ENCODE assay signal across 10 cellular contexts in the genomic region with DNA sequence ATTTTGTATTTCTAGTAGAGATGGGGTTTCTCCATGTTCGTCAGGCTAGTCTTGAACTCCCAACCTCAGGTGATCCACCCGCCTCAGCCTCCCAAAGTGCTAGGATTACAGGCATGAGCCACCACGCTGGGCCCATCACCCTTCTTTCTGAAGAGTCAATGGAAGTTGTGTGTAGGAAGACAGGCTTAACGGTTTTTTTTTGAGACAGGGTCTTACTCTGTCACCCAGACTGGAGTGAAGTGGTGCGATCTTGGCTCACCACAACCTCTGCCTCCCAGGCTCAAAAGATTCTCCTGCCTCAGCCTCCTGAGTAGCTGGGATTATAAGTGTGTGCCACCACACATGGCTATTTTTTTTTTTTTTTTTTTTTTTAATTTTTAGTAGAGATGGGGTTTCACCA. TPM values are rescaled to one million over a fixed set of nuclear protein-coding genes. Genes with fewer than 3 reads are reported as not detected.
DNase-seq lines count a peak whose midpoint lies in the region; ATAC-seq and TF ChIP-seq lines count a peak whose summit lies in the region.
"Not testable (repeated sequence)": the region's sequence is repeated elsewhere in the genome, so short reads cannot be mapped to it uniquely, and the experiment has no call there.
"Had no signal": no experiment of that assay in that cellular context is flagged by ENCODE, and none has a peak within 500 bp of the region (broad histone marks: within the 10 kb centered on the region; RNA-seq: fewer than 3 reads in every experiment).

No MANE protein-coding gene starts in this region.

- H3K9me3 ChIP-seq in CD4-positive, CD25-positive, alpha-beta regulatory T cell (ENCODE audit: control insufficient read depth in 2 of 2, low read length in 2 of 2); body of pancreas; esophagus squamous epithelium; lower lobe of right lung; tibial artery: not testable (repeated sequence)

- peaks cover 71% of the 10 kb centered on the region for H3K79me2 ChIP-seq in KMS-11 (ENCODE audit: insufficient read depth, low read depth)

- H3K4me1 Mint-ChIP-seq in CD4-positive, CD25-positive, alpha-beta regulatory T cell = peaks cover 5 to 51% (median 23%) of the 10 kb centered on the region in 4 donors
- peaks cover 37% of the 10 kb centered on the region for H3K4me1 Mint-ChIP-seq in activated CD4-positive, alpha-beta T cell treated with anti-CD3 and anti-CD28 coated beads, Interleukin-2, amount 10 ng/mL, durations not matched to agents 24 days and 14 days
- peaks cover 18% of the 10 kb centered on the region for H3K4me1 Mint-ChIP-seq in progenitor cell of endocrine pancreas (ENCODE audit: low read depth)

- intact Hi-C loops in activated CD4-positive, alpha-beta T cell treated with anti-CD3 and anti-CD28 coated beads, Interleukin-2, amount 10 ng/mL, durations not matched to agents 24 days and 14 days (cut with micrococcal nuclease); body of pancreas (cut with DNase I); esophagus squamous epithelium (cut with DNase I); lower lobe of right lung (cut with DNase I); tibial artery (cut with DNase I; ENCODE audit: low total_unique reads): not testable (repeated sequence)

- not testable (repeated sequence) for H4K20me1 ChIP-seq in KMS-11 (ENCODE audit: insufficient read depth)

- peak overlapping the region; percentile 85; the same call in 1 of the 2 replicates for H3K9ac ChIP-seq in KMS-11

- WGBS in body of pancreas, 2 donors = 85 to 88% methylated on average over 5 of the region's 5 CpGs
- 13 to 15% methylated on average over 4 to 5 of the region's 5 CpGs for WGBS in esophagus squamous epithelium, 2 donors

- H3K36me3 ChIP-seq in CD4-positive, CD25-positive, alpha-beta regulatory T cell (ENCODE audit: control insufficient read depth, insufficient read depth, low read length); KMS-11 (ENCODE audit: insufficient read depth); body of pancreas (replicated peaks in 1 of 2; ENCODE audit: insufficient read depth in 1 of 2, low read depth in 2 of 2); esophagus squamous epithelium; lower lobe of right lung: not testable (repeated sequence)
- peaks cover 0 to 12% (median 0%) of the 10 kb centered on the region in 3 donors for H3K36me3 ChIP-seq in tibial artery

- peaks cover 13% of the 10 kb centered on the region for H3K27me3 Mint-ChIP-seq in CD4-positive, CD25-positive, alpha-beta regulatory T cell
- H3K27me3 Mint-ChIP-seq in activated CD4-positive, alpha-beta T cell treated with anti-CD3 and anti-CD28 coated beads, Interleukin-2, amount 10 ng/mL, durations not matched to agents 24 days and 14 days = peaks cover 38% of the 10 kb centered on the region
- H3K27me3 Mint-ChIP-seq in progenitor cell of endocrine pancreas = not testable (repeated sequence)

- not testable (repeated sequence) for DNase-seq in CD4-positive, CD25-positive, alpha-beta regulatory T cell; activated CD4-positive, alpha-beta T cell treated with anti-CD3 and anti-CD28 coated beads, Interleukin-2, amount 10 ng/mL, durations not matched to agents 24 days and 14 days; body of pancreas; esophagus squamous epithelium (lab: John Stamatoyannopoulos, UW); lower lobe of right lung; progenitor cell of endocrine pancreas (ENCODE audit: low spot score, unreplicated experiment); tibial artery

- H3K27me3 ChIP-seq in CD4-positive, CD25-positive, alpha-beta regulatory T cell (ENCODE audit: control insufficient read depth, insufficient read depth, low read length); KMS-11 (ENCODE audit: insufficient read depth, low read depth); body of pancreas; esophagus squamous epithelium; lower lobe of right lung (ENCODE audit: low read depth); tibial artery: not testable (repeated sequence)

- H3K27ac Mint-ChIP-seq in CD4-positive, CD25-positive, alpha-beta regulatory T cell = peak overlapping the region; percentile 64 to 97 (median 90)
- not testable (repeated sequence) for H3K27ac Mint-ChIP-seq in activated CD4-positive, alpha-beta T cell treated with anti-CD3 and anti-CD28 coated beads, Interleukin-2, amount 10 ng/mL, durations not matched to agents 24 days and 14 days; progenitor cell of endocrine pancreas

- not testable (repeated sequence) for H2AFZ ChIP-seq in KMS-11 (ENCODE audit: low read depth)

- peak overlapping the region; percentile 89 for H3K27ac ChIP-seq in CD4-positive, CD25-positive, alpha-beta regulatory T cell (ENCODE audit: insufficient read depth, low read length, poor library complexity, severe bottlenecking)
- not testable (repeated sequence) for H3K27ac ChIP-seq in KMS-11
- H3K27ac ChIP-seq in body of pancreas (peak overlapping the region in 3 of 4 donors; percentile 87 to 98 (median 96)), esophagus squamous epithelium (peak overlapping the region; percentile 96 to 99 (median 98)), lower lobe of right lung (peak overlapping the region; percentile 99), tibial artery (peak overlapping the region; percentile 92 to 99)

- peak overlapping the region; percentile 91 for H3K4me2 ChIP-seq in KMS-11

- not testable (repeated sequence) for H3K9me3 Mint-ChIP-seq in CD4-positive, CD25-positive, alpha-beta regulatory T cell; activated CD4-positive, alpha-beta T cell treated with anti-CD3 and anti-CD28 coated beads, Interleukin-2, amount 10 ng/mL, durations not matched to agents 24 days and 14 days; progenitor cell of endocrine pancreas (ENCODE audit: low read depth)

- TF ChIP-seq CTCF in KMS-11 (conservative IDR thresholded peaks at IDR 0.05; ENCODE audit: low read depth, low read length); body of pancreas (IDR thresholded peaks at IDR 0.05); esophagus squamous epithelium (IDR thresholded peaks at IDR 0.05); lower lobe of right lung (IDR thresholded peaks at IDR 0.05); progenitor cell of endocrine pancreas (IDR thresholded peaks at IDR 0.05; ENCODE audit: unreplicated experiment); tibial artery (IDR thresholded peaks at IDR 0.05): not testable (repeated sequence)

- not testable (repeated sequence) for H3K36me3 Mint-ChIP-seq in CD4-positive, CD25-positive, alpha-beta regulatory T cell; activated CD4-positive, alpha-beta T cell treated with anti-CD3 and anti-CD28 coated beads, Interleukin-2, amount 10 ng/mL, durations not matched to agents 24 days and 14 days (ENCODE audit: low read depth)
- peaks cover 14% of the 10 kb centered on the region for H3K36me3 Mint-ChIP-seq in progenitor cell of endocrine pancreas (ENCODE audit: insufficient read depth)

- peak overlapping the region; percentile 94 to 100 (median 97) for H3K4me3 Mint-ChIP-seq in CD4-positive, CD25-positive, alpha-beta regulatory T cell
- H3K4me3 Mint-ChIP-seq in activated CD4-positive, alpha-beta T cell treated with anti-CD3 and anti-CD28 coated beads, Interleukin-2, amount 10 ng/mL, durations not matched to agents 24 days and 14 days = peak overlapping the region; percentile 92
- peak overlapping the region; percentile 40 for H3K4me3 Mint-ChIP-seq in progenitor cell of endocrine pancreas (ENCODE audit: low read depth)

- peaks cover 58% of the 10 kb centered on the region for H3K4me1 ChIP-seq in CD4-positive, CD25-positive, alpha-beta regulatory T cell (ENCODE audit: control insufficient read depth, insufficient read depth, low read length, poor library complexity, severe bottlenecking)
- peaks cover 75% of the 10 kb centered on the region for H3K4me1 ChIP-seq in KMS-11 (ENCODE audit: low read depth, poor library complexity, severe bottlenecking)
- peaks cover 64% of the 10 kb centered on the region for H3K4me1 ChIP-seq in body of pancreas
- H3K4me1 ChIP-seq in esophagus squamous epithelium = peaks cover 55 to 85% (median 72%) of the 10 kb centered on the region in 3 donors
- H3K4me1 ChIP-seq in lower lobe of right lung = peaks cover 61% of the 10 kb centered on the region
- peaks cover 9 to 63% (median 48%) of the 10 kb centered on the region in 4 donors for H3K4me1 ChIP-seq in tibial artery

- H3K4me3 ChIP-seq in CD4-positive, CD25-positive, alpha-beta regulatory T cell (ENCODE audit: low read depth, low read length) = peak overlapping the region; percentile 92
- H3K4me3 ChIP-seq in KMS-11 (IDR thresholded peaks at IDR 0.05; ENCODE audit: insufficient read depth, low read depth, low read length) = not testable (repeated sequence)
- peak overlapping the region in 1 of 2 donors; percentile 21 for H3K4me3 ChIP-seq in body of pancreas
- H3K4me3 ChIP-seq in esophagus squamous epithelium = peak overlapping the region; percentile 91 to 93 (median 92)
- H3K4me3 ChIP-seq in lower lobe of right lung = peak overlapping the region; percentile 90
- H3K4me3 ChIP-seq in tibial artery = peak overlapping the region; percentile 78 to 100

- TF ChIP-seq POLR2A in body of pancreas (IDR thresholded peaks at IDR 0.05); esophagus squamous epithelium (IDR thresholded peaks at IDR 0.05): not testable (repeated sequence)

- ATAC-seq in CD4-positive, CD25-positive, alpha-beta regulatory T cell (ENCODE audit: low read depth in 2 of 2); body of pancreas; lower lobe of right lung: not testable (repeated sequence)

RNA-seq across cellular contexts. Expression of a gene that starts 2.2 kb away (rescaled TPM):
- total RNA-seq in CD4-positive, CD25-positive, alpha-beta regulatory T cell = 1,807 TPM
- polyA plus RNA-seq in CD4-positive, CD25-positive, alpha-beta regulatory T cell = 100 to 1,000 TPM in 1 of 4 donors, 10 to 100 TPM in 3; 54.1 to 113 (median 83.1) TPM
- total RNA-seq in activated CD4-positive, alpha-beta T cell treated with anti-CD3 and anti-CD28 coated beads, Interleukin-2, amount 10 ng/mL, durations not matched to agents 24 days and 14 days = 105 and 110 TPM in 2 replicates
- total RNA-seq in body of pancreas (100 to 1,000 TPM; 152 to 186 TPM), esophagus squamous epithelium (100 to 1,000 TPM; 322 to 480 (median 403) TPM), lower lobe of right lung (235 TPM), progenitor cell of endocrine pancreas (83.5 and 92.7 TPM in 2 replicates)

RNA-seq across cellular contexts. Expression of a gene that starts 34.5 kb away (rescaled TPM):
- not detected for total RNA-seq in CD4-positive, CD25-positive, alpha-beta regulatory T cell
- not detected for polyA plus RNA-seq in CD4-positive, CD25-positive, alpha-beta regulatory T cell
- total RNA-seq in activated CD4-positive, alpha-beta T cell treated with anti-CD3 and anti-CD28 coated beads, Interleukin-2, amount 10 ng/mL, durations not matched to agents 24 days and 14 days = 0.24 and 0.84 TPM in 2 replicates
- total RNA-seq in body of pancreas (1 to 10 TPM in 1 of 2 donors, under 1 TPM in 1; 0.99 to 4.7 TPM), esophagus squamous epithelium (1 to 10 TPM in 1 of 4 donors, under 1 TPM in 3; 0.15 to 1.4 (median 0.65) TPM), lower lobe of right lung (0.74 TPM), progenitor cell of endocrine pancreas (112 and 113 TPM in 2 replicates)

RNA-seq across cellular contexts. Expression of a gene that starts 36.7 kb away (rescaled TPM):
- total RNA-seq in CD4-positive, CD25-positive, alpha-beta regulatory T cell = 41.2 TPM
- polyA plus RNA-seq in CD4-positive, CD25-positive, alpha-beta regulatory T cell = 1 to 10 TPM in 2 of 4 donors, under 1 TPM in 2; 0.89 to 2.2 (median 1.4) TPM
- total RNA-seq in activated CD4-positive, alpha-beta T cell treated with anti-CD3 and anti-CD28 coated beads, Interleukin-2, amount 10 ng/mL, durations not matched to agents 24 days and 14 days = 12.1 and 12.7 TPM in 2 replicates
- 10 to 100 TPM in 1 of 2 donors, 1 to 10 TPM in 1; 2.6 to 11.9 TPM for total RNA-seq in body of pancreas
- total RNA-seq in esophagus squamous epithelium = 10 to 100 TPM; 21.4 to 36.6 (median 23.1) TPM
- 28.9 TPM for total RNA-seq in lower lobe of right lung
- 2.1 and 3.7 TPM in 2 replicates for total RNA-seq in progenitor cell of endocrine pancreas

RNA-seq across cellular contexts. Expression of a gene that starts 55.8 kb away (rescaled TPM):
- 1.5 TPM for total RNA-seq in CD4-positive, CD25-positive, alpha-beta regulatory T cell
- 1 to 10 TPM in 2 of 4 donors, under 1 TPM in 2; 0.83 to 1.7 (median 0.93) TPM for polyA plus RNA-seq in CD4-positive, CD25-positive, alpha-beta regulatory T cell
- total RNA-seq in activated CD4-positive, alpha-beta T cell treated with anti-CD3 and anti-CD28 coated beads, Interleukin-2, amount 10 ng/mL, durations not matched to agents 24 days and 14 days = not detected in 2 replicates
- total RNA-seq in body of pancreas (10 to 100 TPM; 31.3 to 66.7 TPM), esophagus squamous epithelium (100 to 1,000 TPM; 190 to 482 (median 272) TPM), lower lobe of right lung (58.0 TPM), progenitor cell of endocrine pancreas (93.8 and 99.1 TPM in 2 replicates)
- total RNA-seq: mesenteric fat pad; T-helper 2 cell treated with Interferon-gamma antibody and Interleukin-4, amounts not matched to agents 100 ng/mL and 5 ng/mL, for 36 hours had no signal

Comparison
In these comparisons a context has a peak if more than half of its experiments do, and no peak if none do; other contexts are left out.
1. H3K4me3 Mint-ChIP-seq: peak in every context shown above with its lines; median percentile 97 in CD4-positive, CD25-positive, alpha-beta regulatory T cell; 92 in activated CD4-positive, alpha-beta T cell treated with anti-CD3 and anti-CD28 coated beads, Interleukin-2, amount 10 ng/mL, durations not matched to agents 24 days and 14 days; 40 in progenitor cell of endocrine pancreas.
2. RNA of a gene that starts 34.5 kb away (total RNA-seq): 112 to 113 TPM in progenitor cell of endocrine pancreas; 0.99 to 4.7 TPM in body of pancreas, 0.24 to 0.84 TPM in activated CD4-positive, alpha-beta T cell treated with anti-CD3 and anti-CD28 coated beads, Interleukin-2, amount 10 ng/mL, durations not matched to agents 24 days and 14 days, 0.15 to 1.4 TPM in esophagus squamous epithelium, 0.74 TPM in lower lobe of right lung (single experiment) and not detected in CD4-positive, CD25-positive, alpha-beta regulatory T cell (single experiment); every median in the first group is over 10 times any median in the second.